Comparison of ENCODE assay signal across 1 cellular context in the genomic region with DNA sequence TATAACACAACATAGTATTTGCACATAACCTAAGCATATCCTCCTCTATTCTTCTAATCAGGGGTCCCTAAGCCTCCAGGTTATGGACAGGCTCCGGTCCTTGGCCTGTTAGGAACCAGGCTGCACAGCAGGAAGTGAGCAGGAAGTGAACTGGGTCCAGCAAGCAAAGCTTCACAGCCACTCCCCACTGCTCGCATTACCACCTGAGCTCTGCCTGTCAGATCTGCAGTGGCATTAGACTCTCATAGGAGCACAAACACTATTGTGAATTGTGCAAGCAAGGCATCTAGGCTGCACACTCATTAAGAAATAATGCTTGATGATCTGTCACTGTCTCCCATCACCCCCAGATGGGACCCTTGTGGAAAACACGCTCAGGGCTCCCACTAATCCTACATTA.
TF ChIP-seq lines count a peak whose summit lies in the region.

No MANE protein-coding gene starts in this region.

TF ChIP-seq in K562, 482 proteins besides CTCF, POLR2A, EP300 and RAD21 (continued from another document):
- TF ChIP-seq, protein P1, sequence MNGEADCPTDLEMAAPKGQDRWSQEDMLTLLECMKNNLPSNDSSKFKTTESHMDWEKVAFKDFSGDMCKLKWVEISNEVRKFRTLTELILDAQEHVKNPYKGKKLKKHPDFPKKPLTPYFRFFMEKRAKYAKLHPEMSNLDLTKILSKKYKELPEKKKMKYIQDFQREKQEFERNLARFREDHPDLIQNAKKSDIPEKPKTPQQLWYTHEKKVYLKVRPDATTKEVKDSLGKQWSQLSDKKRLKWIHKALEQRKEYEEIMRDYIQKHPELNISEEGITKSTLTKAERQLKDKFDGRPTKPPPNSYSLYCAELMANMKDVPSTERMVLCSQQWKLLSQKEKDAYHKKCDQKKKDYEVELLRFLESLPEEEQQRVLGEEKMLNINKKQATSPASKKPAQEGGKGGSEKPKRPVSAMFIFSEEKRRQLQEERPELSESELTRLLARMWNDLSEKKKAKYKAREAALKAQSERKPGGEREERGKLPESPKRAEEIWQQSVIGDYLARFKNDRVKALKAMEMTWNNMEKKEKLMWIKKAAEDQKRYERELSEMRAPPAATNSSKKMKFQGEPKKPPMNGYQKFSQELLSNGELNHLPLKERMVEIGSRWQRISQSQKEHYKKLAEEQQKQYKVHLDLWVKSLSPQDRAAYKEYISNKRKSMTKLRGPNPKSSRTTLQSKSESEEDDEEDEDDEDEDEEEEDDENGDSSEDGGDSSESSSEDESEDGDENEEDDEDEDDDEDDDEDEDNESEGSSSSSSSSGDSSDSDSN (IDR thresholded peaks at IDR 0.05; ENCODE audit: borderline replicate concordance in 1 of 2, low read depth in 2 of 2, low read length in 2 of 2): no peak
- TF ChIP-seq TAL1 (IDR thresholded peaks at IDR 0.05): no peak
- TF ChIP-seq ZNF224 (CRISPR knock-in tag; IDR thresholded peaks at IDR 0.05): no peak
- no peak for TF ChIP-seq ATF3 (IDR thresholded peaks at IDR 0.05)
- no peak for TF ChIP-seq ATF3 (CRISPR knock-in tag; conservative IDR thresholded peaks at IDR 0.05)
- TF ChIP-seq ZNF134 (CRISPR knock-in tag; conservative IDR thresholded peaks at IDR 0.05): no peak
- TF ChIP-seq FOXJ3 (CRISPR knock-in tag; IDR thresholded peaks at IDR 0.05): no peak
- TF ChIP-seq C11orf30 (IDR thresholded peaks at IDR 0.05; ENCODE audit: low read depth): no peak
- no peak for TF ChIP-seq SMARCE1 (IDR thresholded peaks at IDR 0.05)
- no peak for TF ChIP-seq ZNF766 (CRISPR knock-in tag; conservative IDR thresholded peaks at IDR 0.05)
- TF ChIP-seq, protein P2, sequence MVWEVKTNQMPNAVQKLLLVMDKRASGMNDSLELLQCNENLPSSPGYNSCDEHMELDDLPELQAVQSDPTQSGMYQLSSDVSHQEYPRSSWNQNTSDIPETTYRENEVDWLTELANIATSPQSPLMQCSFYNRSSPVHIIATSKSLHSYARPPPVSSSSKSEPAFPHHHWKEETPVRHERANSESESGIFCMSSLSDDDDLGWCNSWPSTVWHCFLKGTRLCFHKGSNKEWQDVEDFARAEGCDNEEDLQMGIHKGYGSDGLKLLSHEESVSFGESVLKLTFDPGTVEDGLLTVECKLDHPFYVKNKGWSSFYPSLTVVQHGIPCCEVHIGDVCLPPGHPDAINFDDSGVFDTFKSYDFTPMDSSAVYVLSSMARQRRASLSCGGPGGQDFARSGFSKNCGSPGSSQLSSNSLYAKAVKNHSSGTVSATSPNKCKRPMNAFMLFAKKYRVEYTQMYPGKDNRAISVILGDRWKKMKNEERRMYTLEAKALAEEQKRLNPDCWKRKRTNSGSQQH (CRISPR knock-in tag; IDR thresholded peaks at IDR 0.05): no peak
- TF ChIP-seq EZH2 (IDR thresholded peaks at IDR 0.05; ENCODE audit: borderline replicate concordance, low read depth, low read length): no peak
- TF ChIP-seq, protein P3, sequence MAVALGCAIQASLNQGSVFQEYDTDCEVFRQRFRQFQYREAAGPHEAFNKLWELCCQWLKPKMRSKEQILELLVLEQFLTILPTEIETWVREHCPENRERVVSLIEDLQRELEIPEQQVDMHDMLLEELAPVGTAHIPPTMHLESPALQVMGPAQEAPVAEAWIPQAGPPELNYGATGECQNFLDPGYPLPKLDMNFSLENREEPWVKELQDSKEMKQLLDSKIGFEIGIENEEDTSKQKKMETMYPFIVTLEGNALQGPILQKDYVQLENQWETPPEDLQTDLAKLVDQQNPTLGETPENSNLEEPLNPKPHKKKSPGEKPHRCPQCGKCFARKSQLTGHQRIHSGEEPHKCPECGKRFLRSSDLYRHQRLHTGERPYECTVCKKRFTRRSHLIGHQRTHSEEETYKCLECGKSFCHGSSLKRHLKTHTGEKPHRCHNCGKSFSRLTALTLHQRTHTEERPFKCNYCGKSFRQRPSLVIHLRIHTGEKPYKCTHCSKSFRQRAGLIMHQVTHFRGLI (CRISPR knock-in tag; IDR thresholded peaks at IDR 0.05): no peak
- TF ChIP-seq OTX1 (CRISPR knock-in tag; IDR thresholded peaks at IDR 0.05): no peak
